27 cellular contexts compared by ENCODE assay signal in the genomic region with DNA sequence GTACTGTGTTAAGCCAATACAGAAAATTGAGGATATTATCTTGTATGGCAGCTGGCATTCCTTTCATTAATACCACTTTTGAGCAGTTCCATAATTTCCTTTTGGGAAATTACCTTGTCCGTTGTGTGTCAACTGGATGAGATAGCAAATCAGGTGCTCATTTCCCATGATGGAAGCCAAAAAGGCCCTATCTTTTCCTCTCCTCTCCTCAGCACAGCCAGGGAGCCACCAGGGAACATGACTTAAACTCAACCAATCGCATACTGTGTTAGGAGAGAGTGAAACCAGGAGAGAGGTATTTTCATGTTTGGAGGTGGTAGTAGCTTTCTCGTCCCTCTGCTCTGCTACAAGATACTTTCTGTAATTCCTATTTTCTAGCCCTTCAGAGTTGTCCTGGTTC.
"Had no signal": no experiment of that assay in that cellular context is flagged by ENCODE, and none has a peak within 500 bp of the region (broad histone marks: within the 10 kb centered on the region; RNA-seq: fewer than 3 reads in every experiment).

No MANE protein-coding gene starts in this region.

- ATAC-seq: effector memory CD8-positive, alpha-beta T cell; esophagus mucosa; foreskin keratinocyte; gastrocnemius medialis; gastroesophageal sphincter; heart left ventricle; heart right ventricle had no signal

- H3K4me3 ChIP-seq: colonic mucosa, coronary artery, dorsolateral prefrontal cortex, esophagus squamous epithelium, gastrocnemius medialis, gastroesophageal sphincter, heart left ventricle, heart right ventricle had no signal

- H3K27ac ChIP-seq: colonic mucosa, coronary artery, dorsolateral prefrontal cortex, epithelial cell of prostate, esophagus squamous epithelium, foreskin keratinocyte, gastrocnemius medialis, gastroesophageal sphincter, heart left ventricle, heart right ventricle had no signal

- H3K9me3 ChIP-seq: colonic mucosa, esophagus squamous epithelium, gastrocnemius medialis, gastroesophageal sphincter, heart left ventricle, heart right ventricle had no signal

- H3K36me3 ChIP-seq: colonic mucosa, esophagus squamous epithelium, gastrocnemius medialis, gastroesophageal sphincter, heart left ventricle, heart right ventricle had no signal

- H3K27me3 ChIP-seq: colonic mucosa, dorsolateral prefrontal cortex, esophagus squamous epithelium, foreskin keratinocyte, gastrocnemius medialis, gastroesophageal sphincter, heart left ventricle, heart right ventricle had no signal

- H3K4me1 ChIP-seq: colonic mucosa, esophagus squamous epithelium, foreskin keratinocyte, gastrocnemius medialis, gastroesophageal sphincter, heart left ventricle, heart right ventricle had no signal

- FAIRE-seq: colon, endometrium, endothelial cell of umbilical vein, frontal cortex had no signal

- DNase-seq: colonic mucosa; cortex of kidney; dermis blood vessel endothelial cell; dorsolateral prefrontal cortex; effector CD4-positive, alpha-beta T cell; effector CD8-positive, alpha-beta T cell; effector memory CD4-positive, alpha-beta T cell; effector memory CD8-positive, alpha-beta T cell; endodermal cell; erythroblast; esophagus squamous epithelium; foreskin fibroblast; foreskin keratinocyte; foreskin melanocyte; gastrocnemius medialis; glutamatergic neuron; head of caudate nucleus; heart left ventricle; heart right ventricle had no signal
